15 cellular contexts compared by ENCODE assay signal in the genomic region with DNA sequence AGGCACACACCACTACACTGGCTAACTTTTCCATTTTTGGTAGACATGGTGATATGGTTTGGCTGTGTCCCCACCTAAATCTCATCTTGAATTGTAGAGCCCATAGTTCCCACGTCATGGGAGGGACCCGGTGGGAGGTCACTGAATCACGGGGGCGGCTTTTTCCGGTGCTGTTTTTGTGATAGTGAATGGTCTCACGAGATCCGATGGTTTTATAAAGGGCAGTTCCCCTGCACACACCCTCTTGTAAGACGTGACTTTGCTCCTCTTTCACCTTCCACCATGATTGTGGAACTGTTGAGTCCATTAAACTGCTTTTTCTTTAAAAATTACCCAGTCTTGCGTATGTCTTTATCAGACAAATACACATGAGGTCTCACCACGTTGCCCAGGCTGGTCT.
"Had no signal": no experiment of that assay in that cellular context is flagged by ENCODE, and none has a peak within 500 bp of the region (broad histone marks: within the 10 kb centered on the region; RNA-seq: fewer than 3 reads in every experiment).

No MANE protein-coding gene starts in this region.

- H3K27me3 Mint-ChIP-seq: naive thymus-derived CD8-positive, alpha-beta T cell had no signal

- H3K9me3 ChIP-seq: ascending aorta, breast epithelium, gastrocnemius medialis, prostate gland had no signal

- H3K27ac ChIP-seq: ascending aorta, breast epithelium, gastrocnemius medialis had no signal

- DNase-seq: activated naive CD4-positive, alpha-beta T cell treated with Interleukin-2 at 50 U/mL for 16 hours; dermis blood vessel endothelial cell; endodermal cell; erythroblast; left colon; nucleus accumbens; stimulated activated CD4-positive, alpha-beta T cell treated with anti-CD3 and anti-CD28 coated beads, Interleukin-1b, Interleukin-23, amount 100 ng/mL, for 48 hours had no signal

- H3K4me1 ChIP-seq: breast epithelium, prostate gland had no signal

- H3K36me3 ChIP-seq: breast epithelium, gastrocnemius medialis, prostate gland had no signal

- H3K27ac Mint-ChIP-seq: activated T-helper 1 cell treated with anti-CD3 and anti-CD28 coated beads, Interleukin-12 subunit alpha, Interleukin-12 subunit beta, Interleukin-2, Interleukin-4 antibody, amounts not matched to agents 30 ng/mL and 10 ng/mL and 1 ng/mL, durations not matched to agents 14 hours and 24 hours and 36 hours; endodermal cell had no signal

- H3K4me3 ChIP-seq: ascending aorta, breast epithelium, gastrocnemius medialis, prostate gland had no signal

- H3K4me3 Mint-ChIP-seq: activated T-helper 1 cell treated with anti-CD3 and anti-CD28 coated beads, Interleukin-12 subunit alpha, Interleukin-12 subunit beta, Interleukin-2, Interleukin-4 antibody, amounts not matched to agents 30 ng/mL and 10 ng/mL and 1 ng/mL, durations not matched to agents 14 hours and 24 hours and 36 hours; endodermal cell; naive thymus-derived CD8-positive, alpha-beta T cell had no signal

- H3K27me3 ChIP-seq: ascending aorta, breast epithelium had no signal

- ATAC-seq: activated CD4-positive, CD25-positive, alpha-beta regulatory T cell treated with anti-CD3 and anti-CD28 coated beads, Interleukin-2, amount 50 U/mL, for 24 hours; gastrocnemius medialis; left colon; naive thymus-derived CD8-positive, alpha-beta T cell; sciatic nerve had no signal
